ENCODE assay signal across 1 cellular context in genomic region chr5:141875022-141875740, GRCh38.
TF ChIP-seq lines count a peak whose summit lies in the region.

No MANE protein-coding gene starts in this region.

TF ChIP-seq in liver, 16 proteins besides CTCF, POLR2A, EP300 and RAD21 (continued from another document):
- no peak for TF ChIP-seq NR2F2 (IDR thresholded peaks at IDR 0.05)
- TF ChIP-seq EGR1 (IDR thresholded peaks at IDR 0.05; ENCODE audit: low read depth in 2 of 2), result no peak
- TF ChIP-seq TAF1 (conservative IDR thresholded peaks at IDR 0.05), result no peak
- no peak for TF ChIP-seq RXRA (IDR thresholded peaks at IDR 0.05)
- TF ChIP-seq ATF3 (IDR thresholded peaks at IDR 0.05), result no peak
- TF ChIP-seq HNF4G (IDR thresholded peaks at IDR 0.05), result no peak
- TF ChIP-seq HNF4A (conservative IDR thresholded peaks at IDR 0.05), result no peak
TF ChIP-seq in liver: peak in this region for 0.
